ENCODE assay signal across 9 cellular contexts in genomic region chr20:45338121-45339030, GRCh38. TPM values are rescaled to one million over a fixed set of nuclear protein-coding genes. Genes with fewer than 3 reads are reported as not detected.
DNase-seq lines count a peak whose midpoint lies in the region; FAIRE-seq and TF ChIP-seq lines count a peak whose summit lies in the region.
"Had no signal": no experiment of that assay in that cellular context is flagged by ENCODE, and none has a peak within 500 bp of the region (broad histone marks: within the 10 kb centered on the region; RNA-seq: fewer than 3 reads in every experiment).

No MANE protein-coding gene starts in this region.

- no peak for DNase-seq in activated T-helper 1 cell treated with anti-CD3 and anti-CD28 coated beads, Interleukin-12 subunit alpha, Interleukin-12 subunit beta, Interleukin-2, Interleukin-4 antibody, amounts not matched to agents 30 ng/mL and 10 ng/mL and 1 ng/mL, durations not matched to agents 14 hours and 24 hours and 36 hours (ENCODE audit: low spot score)
- DNase-seq in kidney (no peak), tibial artery (peak in 1 of 2 donors; percentile 29), NCI-H510A treated with DMSO at 0.1 percent for 48 hours (lab: John Stamatoyannopoulos, UW) (no peak), A673 (ENCODE audit: low spot score) (no peak)
- DNase-seq in NK-92 treated with Interleukin-12 subunit alpha and Interleukin-12 subunit beta, amount 100 ng/mL, for 24 hours (lab: John Stamatoyannopoulos, UW), result no peak
- DNase-seq: activated CD4-positive, alpha-beta T cell treated with anti-CD3 and anti-CD28 coated beads for 48 hours had no signal

- BruUV-seq in A673 (replicated peaks; lab: Mats Ljungman, UMichigan), result no TSS peak

- CTCF ChIA-PET in A673 (lab: Charles Lee), result no interaction called here

- no peaks in the 10 kb centered on the region for H3K27me3 ChIP-seq in tibial artery
- H3K27me3 ChIP-seq in A673 (replicated peaks; ENCODE audit: insufficient read depth, low read depth, low read length, poor library complexity), result no peaks in the 10 kb centered on the region

- intact Hi-C loops in activated T-helper 1 cell treated with anti-CD3 and anti-CD28 coated beads, Interleukin-12 subunit alpha, Interleukin-12 subunit beta, Interleukin-2, Interleukin-4 antibody, amounts not matched to agents 30 ng/mL and 10 ng/mL and 1 ng/mL, durations not matched to agents 14 hours and 24 hours and 36 hours (cut with micrococcal nuclease), result no loop called here
- intact Hi-C loops in kidney (cut with DNase I), result no loop called here
- intact Hi-C loops in tibial artery (cut with DNase I; ENCODE audit: low total_unique reads), result loop anchor here (5.0 kb wide), 1 partner anchor 736 kb away; no protein-coding TSS in a partner anchor
- intact Hi-C loops in A673 (cut with micrococcal nuclease; ENCODE audit: unreplicated experiment), result no loop called here

- H3K4me3 ChIP-seq in kidney (ENCODE audit: low read length in 2 of 2) (peak overlapping the region; percentile 11 to 85), tibial artery (no peak overlapping the region), A673 (ENCODE audit: low read depth, low read length, poor library complexity, severe bottlenecking) (no peak overlapping the region)

- TF ChIP-seq CTCF in kidney (IDR thresholded peaks at IDR 0.05; ENCODE audit: borderline replicate concordance, extremely low read depth, insufficient read depth) (no peak), tibial artery (IDR thresholded peaks at IDR 0.05) (no peak), A673 (conservative IDR thresholded peaks at IDR 0.05; ENCODE audit: low read depth, low read length) (no peak)

- POLR2A ChIA-PET in A673 (lab: Charles Lee; ENCODE audit: low non-redundant PET), result no interaction called here

- H3K4me1 ChIP-seq in kidney (ENCODE audit: control insufficient read depth in 1 of 2, insufficient read depth in 1 of 2, low read depth in 1 of 2, low read length in 2 of 2) (peaks cover 56 to 74% of the 10 kb centered on the region in 2 donors), tibial artery (peaks cover 5 to 82% (median 74%) of the 10 kb centered on the region in 4 donors), A673 (ENCODE audit: insufficient read depth, low read length, poor library complexity, severe bottlenecking) (peaks cover 1% of the 10 kb centered on the region)

- H3K4me1 Mint-ChIP-seq in activated T-helper 1 cell treated with anti-CD3 and anti-CD28 coated beads, Interleukin-12 subunit alpha, Interleukin-12 subunit beta, Interleukin-2, Interleukin-4 antibody, amounts not matched to agents 30 ng/mL and 10 ng/mL and 1 ng/mL, durations not matched to agents 14 hours and 24 hours and 36 hours (ENCODE audit: low read depth), result peaks cover 61% of the 10 kb centered on the region

- peak overlapping the region; percentile 74 for H3K27ac Mint-ChIP-seq in activated T-helper 1 cell treated with anti-CD3 and anti-CD28 coated beads, Interleukin-12 subunit alpha, Interleukin-12 subunit beta, Interleukin-2, Interleukin-4 antibody, amounts not matched to agents 30 ng/mL and 10 ng/mL and 1 ng/mL, durations not matched to agents 14 hours and 24 hours and 36 hours

- H3K9me3 Mint-ChIP-seq in activated T-helper 1 cell treated with anti-CD3 and anti-CD28 coated beads, Interleukin-12 subunit alpha, Interleukin-12 subunit beta, Interleukin-2, Interleukin-4 antibody, amounts not matched to agents 30 ng/mL and 10 ng/mL and 1 ng/mL, durations not matched to agents 14 hours and 24 hours and 36 hours, result no peaks in the 10 kb centered on the region
- H3K9me3 Mint-ChIP-seq: dendritic cell treated with granulocyte-macrophage colony-stimulating factor and Interleukin-4, amounts not matched to agents 40 ng/mL and 50 ng/mL, for 4 days had no signal

- H3K27ac ChIP-seq in kidney (ENCODE audit: low read depth in 2 of 2, low read length in 2 of 2) (peak overlapping the region; percentile 96 to 99), tibial artery (peak overlapping the region; percentile 86 to 98), A673 (ENCODE audit: low read depth, low read length, poor library complexity, severe bottlenecking) (no peak overlapping the region)

- H3K36me3 ChIP-seq in kidney (ENCODE audit: control insufficient read depth in 1 of 2, insufficient read depth in 2 of 2, low read length in 2 of 2) (peaks cover 5 to 29% of the 10 kb centered on the region in 2 donors), tibial artery (peaks cover 6 to 29% (median 15%) of the 10 kb centered on the region in 3 donors), A673 (ENCODE audit: insufficient read depth, low read length, poor library complexity, severe bottlenecking) (peaks cover 4% of the 10 kb centered on the region)

- H3K36me3 Mint-ChIP-seq in activated T-helper 1 cell treated with anti-CD3 and anti-CD28 coated beads, Interleukin-12 subunit alpha, Interleukin-12 subunit beta, Interleukin-2, Interleukin-4 antibody, amounts not matched to agents 30 ng/mL and 10 ng/mL and 1 ng/mL, durations not matched to agents 14 hours and 24 hours and 36 hours (ENCODE audit: low read depth), result peaks cover 33% of the 10 kb centered on the region

- H3K9ac ChIP-seq in kidney (ENCODE audit: low read length in 2 of 2), result peak overlapping the region; percentile 53 to 100

- no peaks in the 10 kb centered on the region for H3K9me3 ChIP-seq in kidney (ENCODE audit: control insufficient read depth in 1 of 2, low read length in 2 of 2)
- H3K9me3 ChIP-seq in tibial artery, result no peaks in the 10 kb centered on the region
- H3K9me3 ChIP-seq in A673 (ENCODE audit: low read depth, low read length, poor library complexity, severe bottlenecking), result no peaks in the 10 kb centered on the region

- no peaks in the 10 kb centered on the region for H3K27me3 Mint-ChIP-seq in activated T-helper 1 cell treated with anti-CD3 and anti-CD28 coated beads, Interleukin-12 subunit alpha, Interleukin-12 subunit beta, Interleukin-2, Interleukin-4 antibody, amounts not matched to agents 30 ng/mL and 10 ng/mL and 1 ng/mL, durations not matched to agents 14 hours and 24 hours and 36 hours (ENCODE audit: insufficient read depth)
- H3K27me3 Mint-ChIP-seq: dendritic cell treated with granulocyte-macrophage colony-stimulating factor and Interleukin-4, amounts not matched to agents 40 ng/mL and 50 ng/mL, for 4 days had no signal

- H3K4me3 Mint-ChIP-seq in activated T-helper 1 cell treated with anti-CD3 and anti-CD28 coated beads, Interleukin-12 subunit alpha, Interleukin-12 subunit beta, Interleukin-2, Interleukin-4 antibody, amounts not matched to agents 30 ng/mL and 10 ng/mL and 1 ng/mL, durations not matched to agents 14 hours and 24 hours and 36 hours, result no peak overlapping the region
- H3K4me3 Mint-ChIP-seq: dendritic cell treated with granulocyte-macrophage colony-stimulating factor and Interleukin-4, amounts not matched to agents 40 ng/mL and 50 ng/mL, for 4 days had no signal

- no peak for FAIRE-seq in kidney (lab: Jason Lieb, UNC)

RNA-seq across cellular contexts. Expression of gene SDC4, which starts 9.8 kb away (rescaled TPM):
- total RNA-seq in activated T-helper 1 cell treated with anti-CD3 and anti-CD28 coated beads, Interleukin-12 subunit alpha, Interleukin-12 subunit beta, Interleukin-2, Interleukin-4 antibody, amounts not matched to agents 30 ng/mL and 10 ng/mL and 1 ng/mL, durations not matched to agents 14 hours and 24 hours and 36 hours, result 220 and 222 TPM in 2 replicates
- total RNA-seq in kidney, result 397 TPM
- polyA plus RNA-seq in kidney (ENCODE audit: insufficient read depth, low read depth, low replicate concordance), result 242 TPM
- total RNA-seq in A673 (2021), result 14.8 and 16.3 TPM in 2 replicates

RNA-seq across cellular contexts. Expression of gene SYS1, which starts 24.6 kb away (rescaled TPM):
- total RNA-seq in activated T-helper 1 cell treated with anti-CD3 and anti-CD28 coated beads, Interleukin-12 subunit alpha, Interleukin-12 subunit beta, Interleukin-2, Interleukin-4 antibody, amounts not matched to agents 30 ng/mL and 10 ng/mL and 1 ng/mL, durations not matched to agents 14 hours and 24 hours and 36 hours, result 25.6 and 26.4 TPM in 2 replicates
- total RNA-seq in kidney (38.7 TPM), A673 (2021) (20.0 and 22.8 TPM in 2 replicates)
- polyA plus RNA-seq in kidney (ENCODE audit: insufficient read depth, low read depth, low replicate concordance), result 39.8 TPM

RNA-seq across cellular contexts. Expression of gene MATN4, which starts 30.3 kb away (rescaled TPM):
- 2.0 and 2.1 TPM in 2 replicates for total RNA-seq in activated T-helper 1 cell treated with anti-CD3 and anti-CD28 coated beads, Interleukin-12 subunit alpha, Interleukin-12 subunit beta, Interleukin-2, Interleukin-4 antibody, amounts not matched to agents 30 ng/mL and 10 ng/mL and 1 ng/mL, durations not matched to agents 14 hours and 24 hours and 36 hours
- 0.19 TPM for total RNA-seq in kidney
- 0.19 TPM for polyA plus RNA-seq in kidney (ENCODE audit: insufficient read depth, low read depth, low replicate concordance)
- total RNA-seq in A673 (2021), result 0.28 and 0.31 TPM in 2 replicates
- total RNA-seq: myocyte had no signal

RNA-seq across cellular contexts. Expression of gene RBPJL, which starts 31.7 kb away (rescaled TPM):
- 0.18 TPM in 1 of 2 replicates, not detected in the other for total RNA-seq in activated T-helper 1 cell treated with anti-CD3 and anti-CD28 coated beads, Interleukin-12 subunit alpha, Interleukin-12 subunit beta, Interleukin-2, Interleukin-4 antibody, amounts not matched to agents 30 ng/mL and 10 ng/mL and 1 ng/mL, durations not matched to agents 14 hours and 24 hours and 36 hours
- total RNA-seq in kidney (not detected), A673 (2021) (not detected in 2 replicates)
- not detected for polyA plus RNA-seq in kidney (ENCODE audit: insufficient read depth, low read depth, low replicate concordance)
- total RNA-seq: myocyte had no signal

RNA-seq across cellular contexts. Expression of gene TP53TG5, which starts 39.7 kb away (rescaled TPM):
- total RNA-seq in activated T-helper 1 cell treated with anti-CD3 and anti-CD28 coated beads, Interleukin-12 subunit alpha, Interleukin-12 subunit beta, Interleukin-2, Interleukin-4 antibody, amounts not matched to agents 30 ng/mL and 10 ng/mL and 1 ng/mL, durations not matched to agents 14 hours and 24 hours and 36 hours, result 0.07 and 0.08 TPM in 2 replicates
- total RNA-seq in kidney (not detected), A673 (2021) (0.69 TPM in 1 of 2 replicates, not detected in the other)
- not detected for polyA plus RNA-seq in kidney (ENCODE audit: insufficient read depth, low read depth, low replicate concordance)
- total RNA-seq: myocyte had no signal

Comparison
In these comparisons a context has a peak if more than half of its experiments do, and no peak if none do; other contexts are left out.
1. H3K4me3 ChIP-seq: peak in kidney (2 of 2); none in tibial artery (0 of 2) and A673 (single experiment).
2. RNA of gene SDC4, which starts 9.8 kb away (total RNA-seq): 397 TPM in kidney (single experiment) and 220 to 222 TPM in activated T-helper 1 cell treated with anti-CD3 and anti-CD28 coated beads, Interleukin-12 subunit alpha, Interleukin-12 subunit beta, Interleukin-2, Interleukin-4 antibody, amounts not matched to agents 30 ng/mL and 10 ng/mL and 1 ng/mL, durations not matched to agents 14 hours and 24 hours and 36 hours; 14.8 to 16.3 TPM in A673; every median in the first group is over 10 times any median in the second.